In the genomic region with DNA sequence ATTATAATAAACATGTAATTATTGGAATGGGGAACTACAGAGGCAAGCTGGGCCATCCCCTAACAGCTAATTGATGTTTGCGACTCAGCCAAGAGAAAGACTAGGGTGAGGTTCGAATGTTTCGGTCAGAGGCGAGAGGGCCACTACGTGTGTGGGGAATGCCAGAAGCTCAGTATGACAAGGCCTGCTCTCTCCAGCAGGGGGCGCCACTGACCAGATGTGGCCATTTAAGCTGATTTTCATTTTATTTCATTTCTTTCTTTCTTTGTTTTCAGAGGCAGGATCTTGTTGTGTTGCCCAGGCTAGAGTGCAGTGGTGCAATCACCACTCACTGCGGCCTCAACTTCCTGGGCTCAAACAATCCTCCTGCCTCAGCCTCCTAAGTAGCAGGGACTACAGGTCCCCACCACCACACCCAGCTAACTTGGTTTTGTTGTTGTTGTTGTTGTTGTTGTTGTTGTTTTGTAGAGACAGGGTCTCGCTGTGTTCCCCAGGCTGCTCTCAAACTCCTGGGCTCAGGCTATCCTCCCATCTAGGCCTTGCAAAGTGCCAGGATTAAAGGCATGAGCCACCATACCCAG, we compare ENCODE assay signal across 1 cellular context.
TF ChIP-seq lines count a peak whose summit lies in the region.

No MANE protein-coding gene starts in this region.

TF ChIP-seq in HCT116, 20 proteins besides CTCF, POLR2A, EP300 and RAD21 (continued from another document):
- TF ChIP-seq, protein P1, sequence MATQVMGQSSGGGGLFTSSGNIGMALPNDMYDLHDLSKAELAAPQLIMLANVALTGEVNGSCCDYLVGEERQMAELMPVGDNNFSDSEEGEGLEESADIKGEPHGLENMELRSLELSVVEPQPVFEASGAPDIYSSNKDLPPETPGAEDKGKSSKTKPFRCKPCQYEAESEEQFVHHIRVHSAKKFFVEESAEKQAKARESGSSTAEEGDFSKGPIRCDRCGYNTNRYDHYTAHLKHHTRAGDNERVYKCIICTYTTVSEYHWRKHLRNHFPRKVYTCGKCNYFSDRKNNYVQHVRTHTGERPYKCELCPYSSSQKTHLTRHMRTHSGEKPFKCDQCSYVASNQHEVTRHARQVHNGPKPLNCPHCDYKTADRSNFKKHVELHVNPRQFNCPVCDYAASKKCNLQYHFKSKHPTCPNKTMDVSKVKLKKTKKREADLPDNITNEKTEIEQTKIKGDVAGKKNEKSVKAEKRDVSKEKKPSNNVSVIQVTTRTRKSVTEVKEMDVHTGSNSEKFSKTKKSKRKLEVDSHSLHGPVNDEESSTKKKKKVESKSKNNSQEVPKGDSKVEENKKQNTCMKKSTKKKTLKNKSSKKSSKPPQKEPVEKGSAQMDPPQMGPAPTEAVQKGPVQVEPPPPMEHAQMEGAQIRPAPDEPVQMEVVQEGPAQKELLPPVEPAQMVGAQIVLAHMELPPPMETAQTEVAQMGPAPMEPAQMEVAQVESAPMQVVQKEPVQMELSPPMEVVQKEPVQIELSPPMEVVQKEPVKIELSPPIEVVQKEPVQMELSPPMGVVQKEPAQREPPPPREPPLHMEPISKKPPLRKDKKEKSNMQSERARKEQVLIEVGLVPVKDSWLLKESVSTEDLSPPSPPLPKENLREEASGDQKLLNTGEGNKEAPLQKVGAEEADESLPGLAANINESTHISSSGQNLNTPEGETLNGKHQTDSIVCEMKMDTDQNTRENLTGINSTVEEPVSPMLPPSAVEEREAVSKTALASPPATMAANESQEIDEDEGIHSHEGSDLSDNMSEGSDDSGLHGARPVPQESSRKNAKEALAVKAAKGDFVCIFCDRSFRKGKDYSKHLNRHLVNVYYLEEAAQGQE (IDR thresholded peaks at IDR 0.05; ENCODE audit: low read depth): no peak
- no peak for TF ChIP-seq YY1 (IDR thresholded peaks at IDR 0.05; ENCODE audit: extremely low read depth, insufficient replicate concordance, low read depth, low read length)
- TF ChIP-seq EZH2 (IDR thresholded peaks at IDR 0.05): no peak
- TF ChIP-seq EGR1 (IDR thresholded peaks at IDR 0.05; ENCODE audit: low read depth): no peak
- no peak for TF ChIP-seq ZNF274 (IDR thresholded peaks at IDR 0.05; ENCODE audit: low read depth, low read length)
- TF ChIP-seq FOSL1 (IDR thresholded peaks at IDR 0.05; ENCODE audit: low read depth): no peak
- no peak for TF ChIP-seq JUND (IDR thresholded peaks at IDR 0.05)
- TF ChIP-seq, protein P2, sequence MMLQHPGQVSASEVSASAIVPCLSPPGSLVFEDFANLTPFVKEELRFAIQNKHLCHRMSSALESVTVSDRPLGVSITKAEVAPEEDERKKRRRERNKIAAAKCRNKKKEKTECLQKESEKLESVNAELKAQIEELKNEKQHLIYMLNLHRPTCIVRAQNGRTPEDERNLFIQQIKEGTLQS (IDR thresholded peaks at IDR 0.05): no peak
- no peak for TF ChIP-seq ZFX (IDR thresholded peaks at IDR 0.05)
- TF ChIP-seq CBX3 (IDR thresholded peaks at IDR 0.05; ENCODE audit: low read depth): no peak
- TF ChIP-seq ELF1 (IDR thresholded peaks at IDR 0.05; ENCODE audit: borderline replicate concordance, low read depth): no peak
- no peak for TF ChIP-seq SIN3A (IDR thresholded peaks at IDR 0.05; ENCODE audit: low read depth)
- no peak for TF ChIP-seq EZH2phosphoT487 (IDR thresholded peaks at IDR 0.05; ENCODE audit: borderline replicate concordance)
